In the genomic region with DNA sequence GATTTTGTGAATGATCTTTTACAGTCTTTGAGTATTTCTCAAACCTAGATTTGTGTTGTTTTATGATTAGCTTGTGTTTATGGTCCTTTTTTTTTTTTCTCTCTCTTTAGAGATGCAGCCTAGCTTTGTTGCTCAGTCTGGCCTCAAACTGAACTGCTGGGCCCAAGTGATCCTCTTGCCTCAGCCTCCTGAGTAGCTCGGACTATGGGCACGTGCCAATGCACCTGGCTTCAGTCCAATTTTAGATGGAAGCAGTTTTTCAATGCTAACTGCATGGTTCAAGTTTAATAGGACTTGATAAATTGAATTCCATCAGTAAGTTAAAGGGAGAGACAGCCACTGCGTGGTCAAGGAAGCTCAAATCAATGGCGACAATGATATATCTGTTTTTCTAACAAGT, we compare ENCODE assay signal across 1 cellular context.
TF ChIP-seq lines count a peak whose summit lies in the region.

No MANE protein-coding gene starts in this region.

TF ChIP-seq in GM23338, 12 proteins besides CTCF, POLR2A, EP300 and RAD21 (continued from another document):
- TF ChIP-seq, protein P1, sequence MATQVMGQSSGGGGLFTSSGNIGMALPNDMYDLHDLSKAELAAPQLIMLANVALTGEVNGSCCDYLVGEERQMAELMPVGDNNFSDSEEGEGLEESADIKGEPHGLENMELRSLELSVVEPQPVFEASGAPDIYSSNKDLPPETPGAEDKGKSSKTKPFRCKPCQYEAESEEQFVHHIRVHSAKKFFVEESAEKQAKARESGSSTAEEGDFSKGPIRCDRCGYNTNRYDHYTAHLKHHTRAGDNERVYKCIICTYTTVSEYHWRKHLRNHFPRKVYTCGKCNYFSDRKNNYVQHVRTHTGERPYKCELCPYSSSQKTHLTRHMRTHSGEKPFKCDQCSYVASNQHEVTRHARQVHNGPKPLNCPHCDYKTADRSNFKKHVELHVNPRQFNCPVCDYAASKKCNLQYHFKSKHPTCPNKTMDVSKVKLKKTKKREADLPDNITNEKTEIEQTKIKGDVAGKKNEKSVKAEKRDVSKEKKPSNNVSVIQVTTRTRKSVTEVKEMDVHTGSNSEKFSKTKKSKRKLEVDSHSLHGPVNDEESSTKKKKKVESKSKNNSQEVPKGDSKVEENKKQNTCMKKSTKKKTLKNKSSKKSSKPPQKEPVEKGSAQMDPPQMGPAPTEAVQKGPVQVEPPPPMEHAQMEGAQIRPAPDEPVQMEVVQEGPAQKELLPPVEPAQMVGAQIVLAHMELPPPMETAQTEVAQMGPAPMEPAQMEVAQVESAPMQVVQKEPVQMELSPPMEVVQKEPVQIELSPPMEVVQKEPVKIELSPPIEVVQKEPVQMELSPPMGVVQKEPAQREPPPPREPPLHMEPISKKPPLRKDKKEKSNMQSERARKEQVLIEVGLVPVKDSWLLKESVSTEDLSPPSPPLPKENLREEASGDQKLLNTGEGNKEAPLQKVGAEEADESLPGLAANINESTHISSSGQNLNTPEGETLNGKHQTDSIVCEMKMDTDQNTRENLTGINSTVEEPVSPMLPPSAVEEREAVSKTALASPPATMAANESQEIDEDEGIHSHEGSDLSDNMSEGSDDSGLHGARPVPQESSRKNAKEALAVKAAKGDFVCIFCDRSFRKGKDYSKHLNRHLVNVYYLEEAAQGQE (IDR thresholded peaks at IDR 0.05; ENCODE audit: unreplicated experiment), result no peak
- TF ChIP-seq NANOG (IDR thresholded peaks at IDR 0.05; ENCODE audit: borderline replicate concordance) (no peak), EZH2phosphoT487 (IDR thresholded peaks at IDR 0.05; ENCODE audit: unreplicated experiment) (no peak), JUNB (IDR thresholded peaks at IDR 0.05; ENCODE audit: unreplicated experiment) (no peak), ZNF114 (CRISPR knock-in tag; IDR thresholded peaks at IDR 0.05) (no peak), CREB1 (CRISPR knock-in tag; IDR thresholded peaks at IDR 0.05; ENCODE audit: low read depth) (no peak), EZH2 (IDR thresholded peaks at IDR 0.05; ENCODE audit: low read depth, unreplicated experiment) (no peak)
